9 cellular contexts compared by ENCODE assay signal in the genomic region with DNA sequence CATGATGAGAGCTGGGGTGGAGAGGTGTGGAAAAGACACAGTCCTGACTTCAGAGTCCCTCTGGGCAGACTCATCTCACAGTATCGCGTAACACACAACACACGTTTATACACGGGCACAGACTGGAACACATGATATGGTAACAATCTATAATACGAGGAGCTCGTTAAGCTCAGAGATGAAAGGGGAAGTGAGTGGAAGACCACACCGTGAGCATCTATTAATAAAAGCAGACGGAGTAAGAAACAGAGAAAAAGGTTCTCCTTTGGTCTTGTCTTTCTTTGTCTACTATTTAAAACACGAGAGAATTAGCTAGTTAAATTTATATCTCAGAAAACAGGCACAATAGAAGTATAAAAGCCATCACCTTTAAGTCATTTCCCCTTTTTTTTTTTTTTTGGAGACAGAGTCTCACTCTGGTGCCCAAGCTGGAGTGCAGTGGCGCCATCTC. TPM values are rescaled to one million over a fixed set of nuclear protein-coding genes. Genes with fewer than 3 reads are reported as not detected.
A peak's percentile ranks its signal among the peaks of the same experiment; 100 is the strongest.
DNase-seq lines count a peak whose midpoint lies in the region; ATAC-seq lines count a peak whose summit lies in the region.
"Had no signal": no experiment of that assay in that cellular context is flagged by ENCODE, and none has a peak within 500 bp of the region (broad histone marks: within the 10 kb centered on the region; RNA-seq: fewer than 3 reads in every experiment).

No MANE protein-coding gene starts in this region.

- no peak overlapping the region for H3K4me3 Mint-ChIP-seq in activated CD4-positive, alpha-beta memory T cell treated with anti-CD3 and anti-CD28 coated beads, Interleukin-2, amount 10 ng/mL, durations not matched to agents 7 days and 5 days

- H3K4me1 Mint-ChIP-seq in activated CD4-positive, alpha-beta memory T cell treated with anti-CD3 and anti-CD28 coated beads, Interleukin-2, amount 10 ng/mL, durations not matched to agents 7 days and 5 days, result peaks cover 87% of the 10 kb centered on the region

- H3K36me3 ChIP-seq in skeletal muscle tissue (ENCODE audit: control insufficient read depth in 3 of 3, insufficient read depth in 3 of 3, low read length in 3 of 3), result no peaks in the 10 kb centered on the region

- CTCF ChIA-PET in activated CD4-positive, alpha-beta memory T cell treated with anti-CD3 and anti-CD28 coated beads, Interleukin-2, amount 10 ng/mL, durations not matched to agents 7 days and 5 days (lab: Charles Lee), result interaction anchor here (1.0 kb wide), 1 partner anchor 12 kb away, joined by 6 read pairs; no protein-coding TSS in a partner anchor

- H3K4me1 ChIP-seq in skeletal muscle tissue (ENCODE audit: control insufficient read depth in 3 of 3, insufficient read depth in 3 of 3, low read length in 3 of 3), result peaks cover 58 to 79% (median 79%) of the 10 kb centered on the region in 3 donors

- H3K9ac ChIP-seq in skeletal muscle tissue (ENCODE audit: low read depth in 1 of 3, low read length in 3 of 3), result peak overlapping the region in 2 of 3 donors; percentile 14 to 27

- H3K27ac ChIP-seq in skeletal muscle tissue (ENCODE audit: low read depth, low read length), result peak overlapping the region; percentile 23

- POLR2A ChIA-PET in activated CD4-positive, alpha-beta memory T cell treated with anti-CD3 and anti-CD28 coated beads, Interleukin-2, amount 10 ng/mL, durations not matched to agents 7 days and 5 days (lab: Charles Lee), result interaction anchor here (1.2 kb wide), 1 partner anchor 12 kb away, joined by 4 read pairs; no protein-coding TSS in a partner anchor

- no peak for DNase-seq in activated CD4-positive, CD25-positive, alpha-beta regulatory T cell treated with anti-CD3 and anti-CD28 coated beads, Interleukin-2, amount 50 U/mL, for 72 hours
- no peak for DNase-seq in activated CD4-positive, alpha-beta memory T cell treated with anti-CD3 and anti-CD28 coated beads, Interleukin-2, amount 10 ng/mL, durations not matched to agents 7 days and 5 days
- DNase-seq in SHP77 treated with DMSO at 0.1 percent for 48 hours (lab: John Stamatoyannopoulos, UW) (no peak), SK-N-DZ (ENCODE audit: low spot score) (no peak)

- H3K36me3 Mint-ChIP-seq in activated CD4-positive, alpha-beta memory T cell treated with anti-CD3 and anti-CD28 coated beads, Interleukin-2, amount 10 ng/mL, durations not matched to agents 7 days and 5 days (ENCODE audit: low read depth), result peaks cover 36% of the 10 kb centered on the region

- H3K27me3 ChIP-seq in skeletal muscle tissue (ENCODE audit: control insufficient read depth in 3 of 3, insufficient read depth in 3 of 3, low read length in 3 of 3), result no peaks in the 10 kb centered on the region

- ATAC-seq in activated CD4-positive, CD25-positive, alpha-beta regulatory T cell treated with anti-CD3 and anti-CD28 coated beads, Interleukin-2, amount 50 U/mL, for 24 hours, result peak; percentile 39 to 40
- ATAC-seq in HG03159 (IDR thresholded peaks at IDR 0.05; ENCODE audit: unreplicated experiment), result peak; percentile 71
- ATAC-seq in GM21526 (IDR thresholded peaks at IDR 0.05; ENCODE audit: low FRiP score, unreplicated experiment), result no peak
- ATAC-seq: SK-N-SH treated with all-trans-retinoic acid at 6 μM for 48 hours had no signal

- H3K27ac Mint-ChIP-seq in activated CD4-positive, alpha-beta memory T cell treated with anti-CD3 and anti-CD28 coated beads, Interleukin-2, amount 10 ng/mL, durations not matched to agents 7 days and 5 days, result peak overlapping the region; percentile 49

- no peaks in the 10 kb centered on the region for H3K9me3 Mint-ChIP-seq in activated CD4-positive, alpha-beta memory T cell treated with anti-CD3 and anti-CD28 coated beads, Interleukin-2, amount 10 ng/mL, durations not matched to agents 7 days and 5 days

- no peaks in the 10 kb centered on the region for H3K27me3 Mint-ChIP-seq in activated CD4-positive, alpha-beta memory T cell treated with anti-CD3 and anti-CD28 coated beads, Interleukin-2, amount 10 ng/mL, durations not matched to agents 7 days and 5 days

- no peaks in the 10 kb centered on the region for H3K9me3 ChIP-seq in skeletal muscle tissue (ENCODE audit: control insufficient read depth in 3 of 3, low read length in 3 of 3)

- H3K4me3 ChIP-seq in skeletal muscle tissue (ENCODE audit: low read length in 3 of 3), result no peak overlapping the region

RNA-seq across cellular contexts. Expression of gene ANKRD11, which starts 13.5 kb away (rescaled TPM):
- 100 to 1,000 TPM; 199 to 208 TPM for total RNA-seq in activated CD4-positive, alpha-beta memory T cell treated with anti-CD3 and anti-CD28 coated beads, Interleukin-2, amount 10 ng/mL, durations not matched to agents 7 days and 5 days
- total RNA-seq in skeletal muscle tissue, result 21.4 TPM
- 47.7 and 51.2 TPM in 2 replicates for polyA plus RNA-seq in SK-N-DZ (2014; cell fraction: cytosol; rRNA removed)
- 95.8 and 176 TPM in 2 replicates for polyA plus RNA-seq in SK-N-DZ (2014; cell fraction: nucleus; rRNA removed)

RNA-seq across cellular contexts. Expression of gene SPG7, which starts 31.4 kb away (rescaled TPM):
- 10 to 100 TPM; 73.9 to 77.9 TPM for total RNA-seq in activated CD4-positive, alpha-beta memory T cell treated with anti-CD3 and anti-CD28 coated beads, Interleukin-2, amount 10 ng/mL, durations not matched to agents 7 days and 5 days
- total RNA-seq in skeletal muscle tissue, result 83.0 TPM
- polyA plus RNA-seq in SK-N-DZ (2014; cell fraction: cytosol; rRNA removed), result 297 and 335 TPM in 2 replicates
- 713 and 807 TPM in 2 replicates for polyA plus RNA-seq in SK-N-DZ (2014; cell fraction: nucleus; rRNA removed)
